Comparison of ENCODE assay signal across 8 cellular contexts in the genomic region with DNA sequence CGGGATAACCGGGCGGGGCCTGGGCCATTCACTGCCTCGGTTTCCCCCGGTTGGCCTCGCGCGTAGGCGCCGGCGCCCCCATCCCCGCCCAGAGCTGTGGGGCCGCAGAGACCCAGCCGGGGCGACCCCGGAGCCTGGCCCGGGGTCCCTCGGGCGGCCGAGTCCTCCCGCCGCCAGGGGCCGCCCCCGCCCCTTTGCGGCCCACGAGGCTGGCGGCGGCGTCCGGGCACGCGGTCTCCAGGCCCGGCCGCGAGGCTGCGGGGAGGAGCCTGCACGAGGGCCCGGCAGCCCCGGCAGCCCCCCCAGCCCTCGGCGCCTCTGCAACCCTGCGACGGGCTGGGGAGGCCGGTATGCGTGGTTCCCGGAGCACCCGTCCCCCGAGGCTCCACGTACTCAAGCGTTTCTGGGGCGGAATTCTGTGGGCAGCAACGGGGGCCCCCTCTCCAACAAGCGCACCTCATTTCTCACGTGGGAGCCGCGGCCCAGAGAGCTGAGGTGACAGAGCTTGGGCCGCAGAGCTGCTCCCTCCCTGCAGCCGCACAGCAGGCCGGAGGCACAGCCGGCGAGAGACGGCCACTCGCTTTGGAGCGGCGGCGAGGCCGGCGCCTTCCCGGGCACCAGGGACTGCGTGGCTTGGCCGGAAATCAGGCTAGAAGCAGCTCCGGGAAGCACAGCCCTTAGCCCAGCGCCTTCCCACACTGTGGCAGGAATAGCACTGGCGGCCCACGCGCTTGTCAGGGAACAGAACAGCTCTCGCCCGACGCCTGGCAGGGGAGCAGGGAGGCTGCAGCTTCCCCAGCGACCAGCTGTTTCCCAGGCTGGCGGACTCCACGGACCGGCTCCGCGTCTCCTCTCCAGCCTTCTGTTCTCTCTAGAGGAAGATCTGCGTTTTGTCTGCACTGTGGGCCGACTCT. TPM values are rescaled to one million over a fixed set of nuclear protein-coding genes. Genes with fewer than 3 reads are reported as not detected.
DNase-seq lines count a peak whose midpoint lies in the region; ATAC-seq and TF ChIP-seq lines count a peak whose summit lies in the region.

No MANE protein-coding gene starts in this region.

- H3K9ac ChIP-seq in mucosa of rectum (ENCODE audit: low read depth in 1 of 2, low read length in 2 of 2): peak overlapping the region; percentile 26 to 38

- no peak for ATAC-seq in HG02588 (IDR thresholded peaks at IDR 0.05; ENCODE audit: unreplicated experiment)

- TF ChIP-seq CTCF in GM13976 (IDR thresholded peaks at IDR 0.05; ENCODE audit: borderline replicate concordance, control extremely low read depth, extremely low read depth, insufficient read depth, missing control alignments): peak; percentile 47
- TF ChIP-seq CTCF in epithelial cell of esophagus (IDR thresholded peaks at IDR 0.05; ENCODE audit: insufficient read depth, low read depth, low read length, missing control alignments): no peak
- TF ChIP-seq CTCF in stomach (IDR thresholded peaks at IDR 0.05): no peak

- H3K27me3 ChIP-seq in mucosa of rectum (ENCODE audit: control insufficient read depth in 2 of 2, insufficient read depth in 2 of 2, low read length in 2 of 2) (no peaks in the 10 kb centered on the region), stomach (no peaks in the 10 kb centered on the region)

- WGBS in stomach, 5 donors: 10 to 40% (median 20%) methylated on average over 4 to 87 of the region's 87 CpGs

- in situ Hi-C loops in GM13976 (cut with MboI; ENCODE audit: low sequenced_read_pairs, unreplicated experiment): no loop called here

- TF ChIP-seq POLR2A in stomach (IDR thresholded peaks at IDR 0.05): no peak

- H3K4me3 ChIP-seq in epithelial cell of esophagus (ENCODE audit: low read length): peak overlapping the region; percentile 14
- peak overlapping the region; percentile 43 to 62 for H3K4me3 ChIP-seq in mucosa of rectum (ENCODE audit: low read length in 2 of 2)
- peak overlapping the region; percentile 67 to 71 (median 69) for H3K4me3 ChIP-seq in stomach

- H3K9me3 ChIP-seq in mucosa of rectum (ENCODE audit: control insufficient read depth in 2 of 2, low read length in 2 of 2): no peaks in the 10 kb centered on the region
- no peaks in the 10 kb centered on the region for H3K9me3 ChIP-seq in stomach

- DNase-seq in GM13976 (ENCODE audit: low spot score) (peak; percentile 82), NCI-H1105 (lab: John Stamatoyannopoulos, UW) (peak; percentile 52), epithelial cell of esophagus (ENCODE audit: low read depth) (no peak), stomach (peak; percentile 27), SIG-M5 (lab: John Stamatoyannopoulos, UW) (no peak)
- peak; percentile 85 for DNase-seq in activated CD8-positive, alpha-beta memory T cell treated with anti-CD3 and anti-CD28 coated beads for 24 hours

- peak overlapping the region; percentile 48 to 83 for H3K27ac ChIP-seq in mucosa of rectum (ENCODE audit: low read depth in 2 of 2, low read length in 2 of 2)
- H3K27ac ChIP-seq in stomach: peak overlapping the region; percentile 72 to 87 (median 84)

- TF ChIP-seq EP300 in stomach (IDR thresholded peaks at IDR 0.05): no peak

- H3K4me1 ChIP-seq in mucosa of rectum (ENCODE audit: control insufficient read depth in 2 of 2, insufficient read depth in 2 of 2, low read length in 2 of 2): peaks cover 14 to 19% of the 10 kb centered on the region in 2 donors
- peaks cover 35 to 65% (median 52%) of the 10 kb centered on the region in 4 donors for H3K4me1 ChIP-seq in stomach

- H3K36me3 ChIP-seq in mucosa of rectum (ENCODE audit: control insufficient read depth in 2 of 2, insufficient read depth in 2 of 2, low read length in 2 of 2) (peaks cover 8 to 13% of the 10 kb centered on the region in 2 donors), stomach (peaks cover 0 to 35% (median 33%) of the 10 kb centered on the region in 4 donors)

- intact Hi-C loops in stomach (cut with DNase I; ENCODE audit: low total_unique reads): no loop called here

RNA-seq across cellular contexts. Expression of gene LIMD2, which starts 0.9 kb away (rescaled TPM):
- total RNA-seq in stomach: 10 to 100 TPM in 2 of 5 donors, 1 to 10 TPM in 3; 4.9 to 27.2 (median 9.6) TPM
- 10 to 100 TPM; 12.0 to 21.0 (median 20.2) TPM for polyA plus RNA-seq in stomach

RNA-seq across cellular contexts. Expression of gene STRADA, which starts 40.8 kb away (rescaled TPM):
- 10 to 100 TPM; 15.8 to 56.2 (median 31.3) TPM for total RNA-seq in stomach
- 10 to 100 TPM in 2 of 3 donors, 1 to 10 TPM in 1; 9.8 to 17.7 (median 12.6) TPM for polyA plus RNA-seq in stomach

Comparison
In these comparisons a context has a peak if more than half of its experiments do, and no peak if none do; other contexts are left out.
1. DNase-seq: peak in GM13976 (single experiment), NCI-H1105 (single experiment), activated CD8-positive, alpha-beta memory T cell treated with anti-CD3 and anti-CD28 coated beads for 24 hours (single experiment) and stomach (single experiment); none in epithelial cell of esophagus (single experiment) and SIG-M5 (single experiment).
2. H3K4me3 ChIP-seq: peak in every context shown above with its lines; median percentile 69 in stomach; 52 in mucosa of rectum; 14 in epithelial cell of esophagus.